7 cellular contexts compared by ENCODE assay signal in genomic region chrX:71559773-71560172, GRCh38. TPM values are rescaled to one million over a fixed set of nuclear protein-coding genes. Genes with fewer than 3 reads are reported as not detected.
"Had no signal": no experiment of that assay in that cellular context is flagged by ENCODE, and none has a peak within 500 bp of the region (broad histone marks: within the 10 kb centered on the region; RNA-seq: fewer than 3 reads in every experiment).

No MANE protein-coding gene starts in this region.

RNA-seq across cellular contexts. Expression of gene CXCR3, which starts 58.5 kb away (rescaled TPM):
- total RNA-seq: GM23248, H4, H7, HFFc6, HT1080, IMR-90, K562 had no signal
- polyA plus RNA-seq: GM23248, IMR-90, K562 had no signal
